In the genomic region with DNA sequence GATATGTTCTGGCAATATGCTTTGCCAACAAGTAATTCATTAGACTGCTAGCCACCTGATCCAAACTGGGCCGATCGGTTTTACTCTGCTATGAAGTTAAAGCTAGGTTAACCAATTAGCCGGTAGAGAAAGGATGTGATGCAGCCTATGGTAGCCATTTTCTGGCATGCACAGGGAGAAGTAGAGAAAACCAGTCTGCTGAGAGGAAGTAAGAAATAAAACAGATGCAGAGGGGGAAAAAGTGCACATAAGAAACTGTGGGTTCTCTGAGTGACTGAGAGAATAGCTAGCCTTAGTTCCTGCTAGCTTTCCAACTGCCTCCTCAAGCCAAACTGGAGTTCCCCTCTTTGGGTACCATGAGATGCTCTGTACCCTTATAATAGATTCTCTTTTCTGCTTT, we compare ENCODE assay signal across 9 cellular contexts. TPM values are rescaled to one million over a fixed set of nuclear protein-coding genes. Genes with fewer than 3 reads are reported as not detected.
DNase-seq lines count a peak whose midpoint lies in the region; ATAC-seq, FAIRE-seq and TF ChIP-seq lines count a peak whose summit lies in the region.
"Had no signal": no experiment of that assay in that cellular context is flagged by ENCODE, and none has a peak within 500 bp of the region (broad histone marks: within the 10 kb centered on the region; RNA-seq: fewer than 3 reads in every experiment).

No MANE protein-coding gene starts in this region.

- no peak for DNase-seq in activated CD4-positive, CD25-positive, alpha-beta regulatory T cell treated with anti-CD3 and anti-CD28 coated beads, Interleukin-2, amount 50 U/mL, for 72 hours
- DNase-seq in NOMO-1 treated with dmso at 0.1 percent for 144 hours (lab: John Stamatoyannopoulos, UW; ENCODE audit: unreplicated experiment) (peak; percentile 48), pons (ENCODE audit: low spot score) (peak; percentile 16), kidney (no peak), Right ventricle myocardium superior (no peak)
- DNase-seq in activated CD8-positive, alpha-beta memory T cell treated with anti-CD3 and anti-CD28 coated beads, Interleukin-2, amount 50 U/mL, for 4 hours: no peak
- DNase-seq: amygdala had no signal

- H3K27ac ChIP-seq in kidney (ENCODE audit: low read depth in 2 of 2, low read length in 2 of 2): no peak overlapping the region

- no peak for TF ChIP-seq CTCF in kidney (IDR thresholded peaks at IDR 0.05; ENCODE audit: borderline replicate concordance, extremely low read depth, insufficient read depth)

- H3K36me3 ChIP-seq in kidney (ENCODE audit: control insufficient read depth in 1 of 2, insufficient read depth in 2 of 2, low read length in 2 of 2): no peaks in the 10 kb centered on the region

- no peak overlapping the region for H3K4me3 ChIP-seq in kidney (ENCODE audit: low read length in 2 of 2)

- no peak overlapping the region for H3K9ac ChIP-seq in kidney (ENCODE audit: low read length in 2 of 2)

- no peak for FAIRE-seq in kidney (lab: Jason Lieb, UNC)

- intact Hi-C loops in kidney (cut with DNase I): no loop called here
- intact Hi-C loops in Right ventricle myocardium superior (cut with DNase I): no loop called here

- H3K9me3 ChIP-seq in kidney (ENCODE audit: control insufficient read depth in 1 of 2, low read length in 2 of 2): no peaks in the 10 kb centered on the region

- peaks cover 3 to 4% of the 10 kb centered on the region in 2 donors for H3K4me1 ChIP-seq in kidney (ENCODE audit: control insufficient read depth in 1 of 2, insufficient read depth in 1 of 2, low read depth in 1 of 2, low read length in 2 of 2)

- peak; percentile 18 to 29 for ATAC-seq in activated CD4-positive, CD25-positive, alpha-beta regulatory T cell treated with anti-CD3 and anti-CD28 coated beads, Interleukin-2, amount 50 U/mL, for 24 hours
- ATAC-seq in HG02642 (IDR thresholded peaks at IDR 0.05; ENCODE audit: poor library complexity, unreplicated experiment) (peak; percentile 80), Right ventricle myocardium superior (ENCODE audit: poor library complexity) (no peak)

RNA-seq across cellular contexts. Expression of gene ARID4B, which starts 52.8 kb away (rescaled TPM):
- total RNA-seq in kidney (50.3 TPM), Right ventricle myocardium superior (14.8 TPM)
- 6.6 TPM for polyA plus RNA-seq in kidney (ENCODE audit: insufficient read depth, low read depth, low replicate concordance)

RNA-seq across cellular contexts. Expression of gene GGPS1, which starts 53.1 kb away (rescaled TPM):
- 39.0 TPM for total RNA-seq in kidney
- 38.3 TPM for polyA plus RNA-seq in kidney (ENCODE audit: insufficient read depth, low read depth, low replicate concordance)
- 31.4 TPM for total RNA-seq in Right ventricle myocardium superior

Comparison
In these comparisons a context has a peak if more than half of its experiments do, and no peak if none do; other contexts are left out.
1. DNase-seq: peak in NOMO-1 treated with dmso at 0.1 percent for 144 hours (single experiment) and pons (single experiment); none in activated CD4-positive, CD25-positive, alpha-beta regulatory T cell treated with anti-CD3 and anti-CD28 coated beads, Interleukin-2, amount 50 U/mL, for 72 hours (single experiment), kidney (single experiment), activated CD8-positive, alpha-beta memory T cell treated with anti-CD3 and anti-CD28 coated beads, Interleukin-2, amount 50 U/mL, for 4 hours (single experiment) and Right ventricle myocardium superior (single experiment).